In the genomic region with DNA sequence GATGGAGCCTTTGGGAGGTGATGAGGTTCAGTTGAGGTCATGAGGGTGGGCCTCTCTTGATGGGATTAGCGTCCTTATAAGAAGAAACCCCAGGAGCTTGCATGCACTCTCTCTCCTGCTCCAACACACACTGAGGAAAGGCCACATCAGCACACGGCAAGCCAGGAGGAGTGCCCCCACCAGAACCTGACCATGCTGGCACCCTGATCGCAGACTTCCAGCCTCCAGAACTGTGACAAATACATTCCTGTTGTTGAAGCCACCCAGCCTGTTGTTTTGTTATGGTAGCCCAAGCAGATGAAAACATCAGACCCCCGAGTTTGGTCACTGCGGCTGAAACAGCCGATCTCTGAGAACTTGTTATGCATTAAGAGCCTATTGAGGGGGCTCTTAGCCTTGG, we compare ENCODE assay signal across 7 cellular contexts.
"Had no signal": no experiment of that assay in that cellular context is flagged by ENCODE, and none has a peak within 500 bp of the region (broad histone marks: within the 10 kb centered on the region; RNA-seq: fewer than 3 reads in every experiment).

No MANE protein-coding gene starts in this region.

- H3K9me3 ChIP-seq: HAP-1 had no signal

- H3K4me1 ChIP-seq: HAP-1 had no signal

- H2AFZ ChIP-seq: GM23338 had no signal

- H3K27ac ChIP-seq: HL-60 had no signal

- H3K4me2 ChIP-seq: GM23338 had no signal

- ATAC-seq: GM23338, HCT116, HepG2 had no signal

- H3K4me3 ChIP-seq: GM23338, HAP-1 had no signal

- H3K36me3 ChIP-seq: HAP-1 had no signal

- DNase-seq: H7, HFFc6 had no signal

- FAIRE-seq: HepG2 had no signal
